Comparison of ENCODE assay signal across 9 cellular contexts in the genomic region with DNA sequence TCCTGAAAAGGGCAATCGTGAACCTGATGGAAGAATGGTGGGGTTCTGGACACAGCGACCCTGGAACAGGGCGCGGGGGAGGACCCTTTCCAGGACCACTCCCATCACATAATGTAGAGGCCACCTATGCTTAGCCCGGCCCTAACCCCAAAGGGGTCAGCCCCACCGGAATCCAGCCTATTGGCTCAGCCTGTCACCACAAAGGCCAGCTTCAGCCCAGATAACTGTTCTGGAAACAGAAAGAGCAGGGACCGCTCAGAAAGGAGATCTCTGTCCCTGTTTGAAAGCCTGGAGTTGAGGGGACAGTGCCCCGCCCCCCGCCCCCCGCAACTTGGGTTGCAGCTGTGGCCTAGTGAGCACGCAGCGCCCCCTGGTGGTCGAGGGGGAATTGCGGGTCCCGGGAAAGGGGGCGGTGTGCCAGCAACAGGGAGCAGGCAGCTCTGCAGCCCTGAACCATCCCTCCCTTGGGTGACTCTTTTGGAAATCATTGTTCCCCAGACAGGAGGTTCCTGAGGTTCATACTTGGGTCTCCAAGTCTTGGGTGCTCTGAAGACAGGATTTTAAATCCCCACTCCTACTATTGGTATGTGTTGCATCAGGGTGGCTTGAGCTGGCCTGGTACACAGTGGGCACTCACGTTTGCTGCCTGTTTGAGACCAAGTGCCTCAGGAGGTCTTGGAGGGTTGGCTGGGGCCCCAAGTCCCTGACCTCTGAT. TPM values are rescaled to one million over a fixed set of nuclear protein-coding genes. Genes with fewer than 3 reads are reported as not detected.
DNase-seq lines count a peak whose midpoint lies in the region; ATAC-seq and TF ChIP-seq lines count a peak whose summit lies in the region.
"Had no signal": no experiment of that assay in that cellular context is flagged by ENCODE, and none has a peak within 500 bp of the region (broad histone marks: within the 10 kb centered on the region; RNA-seq: fewer than 3 reads in every experiment).

No MANE protein-coding gene starts in this region.

- peaks cover 8% of the 10 kb centered on the region for H3K27me3 Mint-ChIP-seq in CD4-positive, alpha-beta T cell

- 32 to 52% (median 34%) methylated on average over 8 to 17 of the region's 17 CpGs for WGBS in heart left ventricle, 4 donors

- no peak overlapping the region for H3K27ac ChIP-seq in CD4-positive, alpha-beta T cell (ENCODE audit: low read depth, low read length)
- H3K27ac ChIP-seq in HCT116 (ENCODE audit: low read depth, low read length) = no peak overlapping the region
- H3K27ac ChIP-seq in heart left ventricle = peak overlapping the region in 7 of 12 donors; percentile 13 to 79 (median 30)
- H3K27ac ChIP-seq: SJSA1 had no signal

- H3K4me1 Mint-ChIP-seq in CD4-positive, alpha-beta T cell (ENCODE audit: low read depth) = no peaks in the 10 kb centered on the region

- TF ChIP-seq RAD21 in HCT116 (IDR thresholded peaks at IDR 0.05; ENCODE audit: low read depth) = peak; percentile 84

- peak; percentile 93 for TF ChIP-seq CTCF in CD4-positive, alpha-beta T cell (IDR thresholded peaks at IDR 0.05)
- TF ChIP-seq CTCF in HCT116 (IDR thresholded peaks at IDR 0.05 in 2 of 3, conservative IDR thresholded peaks at IDR 0.05 in 1 of 3; ENCODE audit: borderline replicate concordance in 1 of 3, insufficient read depth in 1 of 3, low read depth in 2 of 3, low read length in 2 of 3) (peak; percentile 93 to 99 (median 96)), heart left ventricle (IDR thresholded peaks at IDR 0.05) (peak; percentile 87 to 99 (median 98))

- H3K4me3 ChIP-seq in HCT116 (replicated peaks in 1 of 2; ENCODE audit: low read depth in 1 of 2, low read length in 2 of 2) = no peak overlapping the region
- peak overlapping the region in 6 of 12 donors; percentile 4 to 50 (median 17) for H3K4me3 ChIP-seq in heart left ventricle
- H3K4me3 ChIP-seq: SJSA1 had no signal

- H3K4me3 Mint-ChIP-seq in CD4-positive, alpha-beta T cell = no peak overlapping the region

- RAD21 ChIA-PET in HCT116 (lab: Charles Lee; ENCODE audit: low non-redundant PET in 1 of 2, low total read pairs in 2 of 2, uncharacterized antibody in 2 of 2, unreplicated experiment in 2 of 2) = interaction anchor here (0.7 to 1.6 kb wide), 4 partner anchors 34 to 147 kb away, joined by 3 to 10 read pairs (median 6); no protein-coding TSS in a partner anchor

- no peaks in the 10 kb centered on the region for H3K9me3 Mint-ChIP-seq in CD4-positive, alpha-beta T cell
- no peaks in the 10 kb centered on the region for H3K9me3 Mint-ChIP-seq in activated naive CD4-positive, alpha-beta T cell treated with anti-CD3 and anti-CD28 coated beads, Interleukin-2, amount 50 U/mL, for 72 hours

- H3K9me2 ChIP-seq in HCT116 (ENCODE audit: insufficient read depth) = no peaks in the 10 kb centered on the region

- intact Hi-C loops in CD4-positive, alpha-beta T cell (cut with DNase I, micrococcal nuclease) = loop anchor here in 1 of 2 experiments (5.0 kb wide), 1 partner anchor 149 kb away; no protein-coding TSS in a partner anchor
- intact Hi-C loops in HCT116 (cut with micrococcal nuclease) = loop anchor here (1.0 kb wide), 2 partner anchors 35 to 148 kb away; no protein-coding TSS in a partner anchor
- intact Hi-C loops in heart left ventricle (cut with DNase I) = loop anchor here (1.0 to 10.0 kb wide), 10 partner anchors 32 to 374 kb away; a partner anchor contains a TSS

- H3K9me3 ChIP-seq in CD4-positive, alpha-beta T cell (ENCODE audit: control insufficient read depth, low read length) = no peaks in the 10 kb centered on the region
- H3K9me3 ChIP-seq in HCT116 (ENCODE audit: control insufficient read depth in 1 of 2, insufficient read depth in 1 of 2, low read depth in 1 of 2, low read length in 2 of 2) = no peaks in the 10 kb centered on the region
- H3K9me3 ChIP-seq in heart left ventricle = no peaks in the 10 kb centered on the region

- TF ChIP-seq POLR2A in HCT116 (IDR thresholded peaks at IDR 0.05; ENCODE audit: borderline replicate concordance, extremely low read depth, insufficient read depth, insufficient read length) (no peak), heart left ventricle (IDR thresholded peaks at IDR 0.05) (no peak)

- peak; percentile 50 to 81 (median 67) for DNase-seq in CD4-positive, alpha-beta T cell
- DNase-seq in HCT116 (ENCODE audit: low read depth, low spot score) (peak; percentile 16), heart left ventricle (peak; percentile 68 to 91 (median 79)), retina (peak; percentile 84)
- DNase-seq in activated naive CD4-positive, alpha-beta T cell treated with anti-CD3 and anti-CD28 coated beads, Interleukin-2, amount 50 U/mL, for 72 hours (ENCODE audit: low spot score in 2 of 2) = peak in 1 of 2 donors; percentile 92

- ATAC-seq in CD4-positive, alpha-beta T cell (ENCODE audit: poor library complexity) = peak; percentile 61
- peak; percentile 84 for ATAC-seq in HCT116
- ATAC-seq in SK-N-SH treated with all-trans-retinoic acid at 6 μM for 48 hours = peak; percentile 84
- peak; percentile 70 to 79 for ATAC-seq in activated naive CD4-positive, alpha-beta T cell treated with anti-CD3 and anti-CD28 coated beads, Interleukin-2, amount 50 U/mL, for 72 hours
- peak; percentile 29 to 57 (median 43) for ATAC-seq in heart left ventricle
- ATAC-seq in GM18520 (IDR thresholded peaks at IDR 0.05; ENCODE audit: unreplicated experiment) = no peak
- ATAC-seq in HG03354 (IDR thresholded peaks at IDR 0.05; ENCODE audit: poor library complexity, severe bottlenecking, unreplicated experiment) = no peak

- H3K79me2 ChIP-seq in HCT116 (ENCODE audit: insufficient read depth, low read length) = no peaks in the 10 kb centered on the region

- H2AFZ ChIP-seq in HCT116 (ENCODE audit: low read depth, low read length, poor library complexity, severe bottlenecking) = no peak overlapping the region

- H3K4me1 ChIP-seq in HCT116 (ENCODE audit: control insufficient read depth in 1 of 2, insufficient read depth in 2 of 2, low read length in 2 of 2) (peaks cover 0 to 13% of the 10 kb centered on the region in 2 experiments; a peak in 3 of 4 replicates), heart left ventricle (peaks cover 0 to 40% (median 11%) of the 10 kb centered on the region in 12 donors)
- H3K4me1 ChIP-seq: SJSA1 had no signal

- no peaks in the 10 kb centered on the region for H3K36me3 Mint-ChIP-seq in CD4-positive, alpha-beta T cell (ENCODE audit: low read depth)
- H3K36me3 Mint-ChIP-seq in activated naive CD4-positive, alpha-beta T cell treated with anti-CD3 and anti-CD28 coated beads, Interleukin-2, amount 50 U/mL, for 72 hours = no peaks in the 10 kb centered on the region

- no peak overlapping the region for H3K9ac ChIP-seq in HCT116 (ENCODE audit: low read length)

- H4K20me1 ChIP-seq in HCT116 (ENCODE audit: insufficient read depth) = no peaks in the 10 kb centered on the region

- H3K36me3 ChIP-seq in HCT116 (ENCODE audit: control insufficient read depth in 1 of 2, insufficient read depth in 2 of 2, low read length in 2 of 2) = no peaks in the 10 kb centered on the region
- H3K36me3 ChIP-seq in heart left ventricle = peaks cover 0 to 11% (median 0%) of the 10 kb centered on the region in 9 donors
- H3K36me3 ChIP-seq: SJSA1 had no signal

- POLR2A ChIA-PET in CD4-positive, alpha-beta T cell (lab: Charles Lee) = interaction anchor here (0.6 kb wide), 1 partner anchor 378 kb away, joined by 3 read pairs; no protein-coding TSS in a partner anchor
- POLR2A ChIA-PET in HCT116 (lab: Charles Lee) = interaction anchor here (1.0 kb wide), 1 partner anchor 34 kb away, joined by 3 read pairs; no protein-coding TSS in a partner anchor

- BruUV-seq in HCT116 (replicated peaks; lab: Mats Ljungman, UMichigan) = no TSS peak

- peak overlapping the region; percentile 5; the same call in 1 of the 2 replicates for H3K4me2 ChIP-seq in HCT116 (ENCODE audit: low read length)

- no peaks in the 10 kb centered on the region for H3K27me3 ChIP-seq in CD4-positive, alpha-beta T cell (ENCODE audit: control insufficient read depth, insufficient read depth, low read length)
- no peaks in the 10 kb centered on the region for H3K27me3 ChIP-seq in HCT116 (ENCODE audit: insufficient read depth, low read length)
- no peaks in the 10 kb centered on the region for H3K27me3 ChIP-seq in heart left ventricle

- H3K27ac Mint-ChIP-seq in CD4-positive, alpha-beta T cell = no peak overlapping the region
- no peak overlapping the region for H3K27ac Mint-ChIP-seq in activated naive CD4-positive, alpha-beta T cell treated with anti-CD3 and anti-CD28 coated beads, Interleukin-2, amount 50 U/mL, for 72 hours

- CTCF ChIA-PET in CD4-positive, alpha-beta T cell (lab: Charles Lee) = interaction anchor here (0.6 to 1.8 kb wide), 10 partner anchors 9 to 657 kb away, joined by 3 to 18 read pairs (median 4); a partner anchor contains a TSS
- CTCF ChIA-PET in HCT116 (lab: Charles Lee) = interaction anchor here (0.6 to 2.7 kb wide), 23 partner anchors 9 to 1000 kb away, joined by 3 to 69 read pairs (median 5); a partner anchor contains a TSS

RNA-seq across cellular contexts. Expression of a gene that starts 1.5 kb away (rescaled TPM):
- under 1 TPM; 0.08 to 0.11 TPM for total RNA-seq in CD4-positive, alpha-beta T cell
- total RNA-seq in HCT116 (2021; ENCODE audit: unreplicated experiment) = 0.17 TPM
- polyA plus RNA-seq in HCT116 (2012) = 0.15 and 0.16 TPM in 2 replicates
- under 1 TPM in 1 of 2 donors, not detected in 1; 0.14 TPM for total RNA-seq in activated naive CD4-positive, alpha-beta T cell treated with anti-CD3 and anti-CD28 coated beads, Interleukin-2, amount 50 U/mL, for 72 hours
- total RNA-seq in heart left ventricle = 10 to 100 TPM in 2 of 9 donors, 1 to 10 TPM in 7; 1.5 to 51.9 (median 5.7) TPM
- polyA plus RNA-seq in heart left ventricle = 1 to 10 TPM; 1.9 to 6.1 TPM
- total RNA-seq: SJSA1 had no signal

RNA-seq across cellular contexts. Expression of a gene that starts 21.6 kb away (rescaled TPM):
- total RNA-seq in CD4-positive, alpha-beta T cell = under 1 TPM in 1 of 2 experiments, not detected in 1; 0.08 TPM
- total RNA-seq in HCT116 (2021; ENCODE audit: unreplicated experiment) (not detected), heart left ventricle (10 to 100 TPM; 10.4 to 35.7 (median 14.3) TPM)
- 0.36 and 0.44 TPM in 2 replicates for polyA plus RNA-seq in HCT116 (2012)
- not detected for total RNA-seq in activated naive CD4-positive, alpha-beta T cell treated with anti-CD3 and anti-CD28 coated beads, Interleukin-2, amount 50 U/mL, for 72 hours
- 10 to 100 TPM; 11.8 to 17.3 TPM for polyA plus RNA-seq in heart left ventricle
- total RNA-seq: SJSA1 had no signal

RNA-seq across cellular contexts. Expression of a gene that starts 29.1 kb away (rescaled TPM):
- total RNA-seq in CD4-positive, alpha-beta T cell = not detected
- total RNA-seq in HCT116 (2021; ENCODE audit: unreplicated experiment) = not detected
- not detected in 2 replicates for polyA plus RNA-seq in HCT116 (2012)
- not detected for total RNA-seq in activated naive CD4-positive, alpha-beta T cell treated with anti-CD3 and anti-CD28 coated beads, Interleukin-2, amount 50 U/mL, for 72 hours
- total RNA-seq in heart left ventricle = 10 to 100 TPM in 2 of 9 donors, 1 to 10 TPM in 7; 2.3 to 10.7 (median 3.5) TPM
- 10 to 100 TPM in 1 of 2 donors, 1 to 10 TPM in 1; 3.2 to 21.2 TPM for polyA plus RNA-seq in heart left ventricle
- total RNA-seq: SJSA1 had no signal

RNA-seq across cellular contexts. Expression of a gene that starts 47.7 kb away (rescaled TPM):
- not detected for total RNA-seq in CD4-positive, alpha-beta T cell
- total RNA-seq in HCT116 (2021; ENCODE audit: unreplicated experiment) (not detected), heart left ventricle (not detected)
- not detected in 2 replicates for polyA plus RNA-seq in HCT116 (2012)
- not detected for total RNA-seq in activated naive CD4-positive, alpha-beta T cell treated with anti-CD3 and anti-CD28 coated beads, Interleukin-2, amount 50 U/mL, for 72 hours
- not detected for polyA plus RNA-seq in heart left ventricle
- total RNA-seq: SJSA1 had no signal

RNA-seq across cellular contexts. Expression of a gene that starts 56.7 kb away (rescaled TPM):
- 10 to 100 TPM; 11.2 to 11.6 TPM for total RNA-seq in CD4-positive, alpha-beta T cell
- total RNA-seq in HCT116 (2021; ENCODE audit: unreplicated experiment) = 99.4 TPM
- 71.0 and 92.8 TPM in 2 replicates for polyA plus RNA-seq in HCT116 (2012)
- total RNA-seq in activated naive CD4-positive, alpha-beta T cell treated with anti-CD3 and anti-CD28 coated beads, Interleukin-2, amount 50 U/mL, for 72 hours = 10 to 100 TPM; 44.7 to 45.0 TPM
- 10 to 100 TPM in 6 of 9 donors, 1 to 10 TPM in 3; 7.8 to 22.2 (median 13.7) TPM for total RNA-seq in heart left ventricle
- polyA plus RNA-seq in heart left ventricle = 10 to 100 TPM in 1 of 2 donors, 1 to 10 TPM in 1; 9.8 to 19.3 TPM

Comparison
In these comparisons a context has a peak if more than half of its experiments do, and no peak if none do; other contexts are left out.
1. ATAC-seq: peak in CD4-positive, alpha-beta T cell (single experiment), HCT116 (single experiment), SK-N-SH treated with all-trans-retinoic acid at 6 μM for 48 hours (single experiment), activated naive CD4-positive, alpha-beta T cell treated with anti-CD3 and anti-CD28 coated beads, Interleukin-2, amount 50 U/mL, for 72 hours (2 of 2) and heart left ventricle (4 of 4); none in GM18520 (single experiment) and HG03354 (single experiment).
2. H3K27ac ChIP-seq: peak in heart left ventricle (7 of 12); none in CD4-positive, alpha-beta T cell (single experiment) and HCT116 (single experiment).
3. RNA of a gene that starts 21.6 kb away (total RNA-seq): 10.4 to 35.7 TPM in heart left ventricle; 0.08 TPM in CD4-positive, alpha-beta T cell, not detected in activated naive CD4-positive, alpha-beta T cell treated with anti-CD3 and anti-CD28 coated beads, Interleukin-2, amount 50 U/mL, for 72 hours and not detected in HCT116 (single experiment); every median in the first group is over 10 times any median in the second.
4. Peak in every context shown above with its lines, with median percentiles within 50 percentile points of each other: CTCF ChIP-seq.